In the genomic region with DNA sequence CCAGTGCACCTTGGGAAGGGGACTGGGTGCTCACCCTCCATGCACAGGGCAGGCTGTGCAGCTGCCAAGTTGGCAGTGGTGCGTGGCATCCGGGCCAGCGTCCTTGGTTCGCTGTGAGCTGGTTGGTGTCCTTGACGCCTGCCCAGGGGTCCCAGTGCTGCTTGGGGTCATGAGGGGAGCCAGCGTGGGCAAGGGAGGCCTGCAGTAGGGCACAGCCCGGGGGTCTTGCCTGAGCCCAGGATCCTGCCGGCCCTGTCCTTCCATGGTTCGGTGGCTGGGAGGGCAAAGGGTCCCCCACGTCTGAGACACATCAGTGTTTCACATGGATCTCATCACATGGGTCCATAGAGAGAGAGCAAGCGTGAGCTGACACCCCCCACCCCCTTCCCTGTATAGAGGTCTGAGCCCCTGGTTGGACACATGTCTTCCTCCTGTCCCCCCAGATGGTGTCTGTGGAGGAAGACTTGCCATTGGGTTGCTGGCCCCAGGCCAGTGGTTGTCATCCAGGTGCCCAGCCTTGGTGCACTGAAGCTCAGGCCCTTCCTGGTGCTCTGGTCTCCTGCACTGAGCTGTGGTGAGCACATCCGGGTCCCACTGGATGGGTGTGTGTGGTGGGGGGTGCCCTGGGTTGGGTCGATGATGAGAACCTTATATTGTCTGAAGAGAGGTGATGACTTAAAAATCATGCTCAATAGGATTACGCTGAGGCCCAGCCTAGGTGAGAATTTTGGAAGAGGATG, we compare ENCODE assay signal across 25 cellular contexts.
"Had no signal": no experiment of that assay in that cellular context is flagged by ENCODE, and none has a peak within 500 bp of the region (broad histone marks: within the 10 kb centered on the region; RNA-seq: fewer than 3 reads in every experiment).

No MANE protein-coding gene starts in this region.

- H3K4me3 ChIP-seq: K562, SK-N-MC had no signal

- DNase-seq: activated CD4-positive, alpha-beta memory T cell treated with anti-CD3 and anti-CD28 coated beads, Interleukin-2, amount 10 ng/mL, durations not matched to agents 7 days and 5 days; activated CD4-positive, alpha-beta T cell treated with anti-CD3 and anti-CD28 coated beads for 36 hours; activated CD4-positive, alpha-beta T cell treated with anti-CD3 and anti-CD28 coated beads, Interleukin-2, amount 50 U/mL, for 1 hour; activated gamma-delta T cell; activated naive CD4-positive, alpha-beta T cell treated with anti-CD3 and anti-CD28 coated beads for 36 hours; activated T-cell treated with anti-CD3 and anti-CD28 coated beads for 4 hours; activated T-cell treated with anti-CD3 and anti-CD28 coated beads, Interleukin-2, amount 50 U/mL, for 48 hours; amygdala; brain microvascular endothelial cell; Karpas-422; MM.1S; NCI-H1105; NCI-H1436; NCI-H1694 treated with DMSO at 0.1 percent for 48 hours; NCI-H2029 treated with DMSO at 0.1 percent for 48 hours; NCI-H345; NCI-H510A treated with DMSO at 0.1 percent for 48 hours; NCI-H69; NK-92 treated with Interleukin-12 subunit alpha and Interleukin-12 subunit beta, amount 100 ng/mL, for 24 hours; PC-3; T-helper 1 cell had no signal

- H3K27ac ChIP-seq: brain microvascular endothelial cell, SK-N-MC, VCaP had no signal

- ATAC-seq: activated CD4-positive, alpha-beta T cell treated with anti-CD3 and anti-CD28 coated beads for 36 hours; activated T-helper 17 cell treated with anti-CD3 and anti-CD28 coated beads, Interleukin-2, amount 50 U/mL, for 72 hours; K562; PC-3 had no signal

- H3K36me3 ChIP-seq: brain microvascular endothelial cell had no signal

- H3K27me3 ChIP-seq: brain microvascular endothelial cell had no signal
